In genomic region chr13:89029062-89029461, GRCh38 we compare ENCODE assay signal across 17 cellular contexts.
DNase-seq lines count a peak whose midpoint lies in the region; ATAC-seq and TF ChIP-seq lines count a peak whose summit lies in the region.
"Had no signal": no experiment of that assay in that cellular context is flagged by ENCODE, and none has a peak within 500 bp of the region (broad histone marks: within the 10 kb centered on the region; RNA-seq: fewer than 3 reads in every experiment).

No MANE protein-coding gene starts in this region.

- TF ChIP-seq CTCF in PC-9 (conservative IDR thresholded peaks at IDR 0.05) (no peak), vagina (IDR thresholded peaks at IDR 0.05) (no peak)

- no peak for TF ChIP-seq POLR2A in vagina (IDR thresholded peaks at IDR 0.05)

- H3K4me3 ChIP-seq in PC-9 (no peak overlapping the region), vagina (no peak overlapping the region)

- H3K36me3 ChIP-seq in PC-9 (ENCODE audit: low read depth) (no peaks in the 10 kb centered on the region), vagina (no peaks in the 10 kb centered on the region)

- peaks cover 15% of the 10 kb centered on the region for H3K9me3 Mint-ChIP-seq in activated naive CD4-positive, alpha-beta T cell treated with anti-CD3 and anti-CD28 coated beads for 36 hours
- H3K9me3 Mint-ChIP-seq in activated naive CD8-positive, alpha-beta T cell treated with anti-CD3 and anti-CD28 coated beads, Interleukin-2, amount 50 U/mL, for 24 hours = peaks cover 13% of the 10 kb centered on the region

- peak; percentile 36 for ATAC-seq in activated naive CD8-positive, alpha-beta T cell treated with anti-CD3 and anti-CD28 coated beads, Interleukin-2, amount 50 U/mL, for 24 hours

- no peak overlapping the region for H3K27ac Mint-ChIP-seq in activated naive CD4-positive, alpha-beta T cell treated with anti-CD3 and anti-CD28 coated beads for 36 hours
- peak overlapping the region; percentile 32 for H3K27ac Mint-ChIP-seq in activated naive CD8-positive, alpha-beta T cell treated with anti-CD3 and anti-CD28 coated beads, Interleukin-2, amount 50 U/mL, for 24 hours
- H3K27ac Mint-ChIP-seq: B cell; CD4-positive, alpha-beta T cell had no signal

- H3K9me3 ChIP-seq in PC-9 (ENCODE audit: insufficient read depth, low read depth) (no peaks in the 10 kb centered on the region), vagina (no peaks in the 10 kb centered on the region)

- BruUV-seq in PC-9 (replicated peaks; lab: Mats Ljungman, UMichigan) = no TSS peak

- H3F3A ChIP-seq in PC-9 (ENCODE audit: insufficient read depth, low read depth) = no peaks in the 10 kb centered on the region

- CTCF ChIA-PET in activated naive CD4-positive, alpha-beta T cell treated with anti-CD3 and anti-CD28 coated beads for 36 hours (lab: Charles Lee) = no interaction called here
- CTCF ChIA-PET in PC-9 (lab: Charles Lee) = no interaction called here

- H3K4me3 Mint-ChIP-seq in activated naive CD4-positive, alpha-beta T cell treated with anti-CD3 and anti-CD28 coated beads for 36 hours = no peak overlapping the region
- H3K4me3 Mint-ChIP-seq in activated naive CD8-positive, alpha-beta T cell treated with anti-CD3 and anti-CD28 coated beads, Interleukin-2, amount 50 U/mL, for 24 hours = no peak overlapping the region
- H3K4me3 Mint-ChIP-seq: B cell; CD4-positive, alpha-beta T cell had no signal

- H2AFZ ChIP-seq in PC-9 = peak overlapping the region; percentile 55; the same call in 1 of the 2 replicates

- POLR2A ChIA-PET in PC-9 (lab: Charles Lee; ENCODE audit: unreplicated experiment) = interaction anchor here (0.5 kb wide), 1 partner anchor 92 kb away, joined by 3 read pairs; no protein-coding TSS in a partner anchor

- no peak overlapping the region for H3K4me2 ChIP-seq in PC-9

- H3K4me1 ChIP-seq in PC-9 (replicated peaks; ENCODE audit: insufficient read depth) (no peaks in the 10 kb centered on the region), vagina (no peaks in the 10 kb centered on the region)

- intact Hi-C loops in activated naive CD4-positive, alpha-beta T cell treated with anti-CD3 and anti-CD28 coated beads for 36 hours (cut with micrococcal nuclease) = no loop called here
- intact Hi-C loops in PC-9 (cut with micrococcal nuclease; ENCODE audit: unreplicated experiment) (no loop called here), vagina (cut with DNase I) (no loop called here)

- no peaks in the 10 kb centered on the region for H3K79me2 ChIP-seq in PC-9 (ENCODE audit: low read depth)

- H3K27me3 ChIP-seq in PC-9 (ENCODE audit: insufficient read depth, low read depth) (no peaks in the 10 kb centered on the region), vagina (no peaks in the 10 kb centered on the region)

- H3K27me3 Mint-ChIP-seq in activated naive CD4-positive, alpha-beta T cell treated with anti-CD3 and anti-CD28 coated beads for 36 hours (ENCODE audit: low read depth) = no peaks in the 10 kb centered on the region
- no peaks in the 10 kb centered on the region for H3K27me3 Mint-ChIP-seq in activated naive CD8-positive, alpha-beta T cell treated with anti-CD3 and anti-CD28 coated beads, Interleukin-2, amount 50 U/mL, for 24 hours
- H3K27me3 Mint-ChIP-seq: B cell; CD4-positive, alpha-beta T cell had no signal

- peaks cover 4% of the 10 kb centered on the region for H3K4me1 Mint-ChIP-seq in activated naive CD4-positive, alpha-beta T cell treated with anti-CD3 and anti-CD28 coated beads for 36 hours (ENCODE audit: low read depth)
- H3K4me1 Mint-ChIP-seq in activated naive CD8-positive, alpha-beta T cell treated with anti-CD3 and anti-CD28 coated beads, Interleukin-2, amount 50 U/mL, for 24 hours = peaks cover 13% of the 10 kb centered on the region
- H3K4me1 Mint-ChIP-seq: B cell had no signal

- DNase-seq in activated naive CD4-positive, alpha-beta T cell treated with anti-CD3 and anti-CD28 coated beads for 36 hours = peak; percentile 5
- no peak for DNase-seq in activated naive CD4-positive, alpha-beta T cell treated with anti-CD3 and anti-CD28 coated beads, Interleukin-2, amount 50 U/mL, for 16 hours
- DNase-seq in PC-9 (no peak), SIG-M5 treated with dmso at 0.1 percent for 504 hours (lab: John Stamatoyannopoulos, UW; ENCODE audit: unreplicated experiment) (no peak), vagina (ENCODE audit: extremely low spot score in 2 of 2) (no peak)
- DNase-seq in activated naive CD8-positive, alpha-beta T cell treated with anti-CD3 and anti-CD28 coated beads, Interleukin-2, amount 50 U/mL, for 24 hours = no peak
- peak; percentile 26 for DNase-seq in stimulated activated CD8-positive, alpha-beta memory T cell treated with anti-CD3 and anti-CD28 coated beads, Interleukin-4, amount 100 ng/mL, for 48 hours
- DNase-seq: CD4-positive, alpha-beta T cell; DMS79 treated with DMSO at 0.1 percent for 48 hours; GF-D8; GOT3; MV-4-11; NCI-H1436; NCI-H2081; NCI-H524; RPMI8226 had no signal

- H3K36me3 Mint-ChIP-seq in activated naive CD4-positive, alpha-beta T cell treated with anti-CD3 and anti-CD28 coated beads for 36 hours (ENCODE audit: low read depth) = no peaks in the 10 kb centered on the region
- no peaks in the 10 kb centered on the region for H3K36me3 Mint-ChIP-seq in activated naive CD8-positive, alpha-beta T cell treated with anti-CD3 and anti-CD28 coated beads, Interleukin-2, amount 50 U/mL, for 24 hours (ENCODE audit: low read depth)

- no peak overlapping the region for H3K27ac ChIP-seq in PC-9
- H3K27ac ChIP-seq in vagina = no peak overlapping the region

- H4K20me1 ChIP-seq in PC-9 (ENCODE audit: insufficient read depth) = no peaks in the 10 kb centered on the region

- no peaks in the 10 kb centered on the region for H3K9me2 ChIP-seq in PC-9 (ENCODE audit: insufficient read depth)

Comparison
In these comparisons a context has a peak if more than half of its experiments do, and no peak if none do; other contexts are left out.
1. DNase-seq: peak in activated naive CD4-positive, alpha-beta T cell treated with anti-CD3 and anti-CD28 coated beads for 36 hours (single experiment) and stimulated activated CD8-positive, alpha-beta memory T cell treated with anti-CD3 and anti-CD28 coated beads, Interleukin-4, amount 100 ng/mL, for 48 hours (single experiment); none in activated naive CD4-positive, alpha-beta T cell treated with anti-CD3 and anti-CD28 coated beads, Interleukin-2, amount 50 U/mL, for 16 hours (single experiment), PC-9 (0 of 2), activated naive CD8-positive, alpha-beta T cell treated with anti-CD3 and anti-CD28 coated beads, Interleukin-2, amount 50 U/mL, for 24 hours (single experiment), SIG-M5 treated with dmso at 0.1 percent for 504 hours (single experiment) and vagina (0 of 2).